8 cellular contexts compared by ENCODE assay signal in genomic region chr14:53217283-53217994, GRCh38.
DNase-seq lines count a peak whose midpoint lies in the region; ATAC-seq and TF ChIP-seq lines count a peak whose summit lies in the region.

No MANE protein-coding gene starts in this region.

- H3K27ac ChIP-seq in GM23338 (ENCODE audit: low read depth) (no peak overlapping the region), Karpas-422 (ENCODE audit: low read length) (no peak overlapping the region), SJCRH30 (peak overlapping the region; percentile 69), cardiac muscle cell (no peak overlapping the region), urinary bladder (ENCODE audit: low read depth) (no peak overlapping the region)

- no peaks in the 10 kb centered on the region for H4K20me1 ChIP-seq in GM23338 (replicated peaks; ENCODE audit: insufficient read depth)
- H4K20me1 ChIP-seq in Karpas-422 (ENCODE audit: insufficient read depth, low read depth, low read length), result no peaks in the 10 kb centered on the region

- H3K79me2 ChIP-seq in GM23338 (replicated peaks; ENCODE audit: insufficient read depth) (no peaks in the 10 kb centered on the region), Karpas-422 (ENCODE audit: low read length) (no peaks in the 10 kb centered on the region)

- H3K27me3 ChIP-seq in GM23338 (ENCODE audit: insufficient read depth), result no peaks in the 10 kb centered on the region
- H3K27me3 ChIP-seq in Karpas-422 (ENCODE audit: low read length), result no peaks in the 10 kb centered on the region
- H3K27me3 ChIP-seq in SJCRH30, result no peaks in the 10 kb centered on the region
- no peaks in the 10 kb centered on the region for H3K27me3 ChIP-seq in cardiac muscle cell

- 1% methylated on average over 39 of the region's 39 CpGs for WGBS in urinary bladder

- peak overlapping the region; percentile 73 for H3K4me2 ChIP-seq in GM23338
- H3K4me2 ChIP-seq in Karpas-422 (ENCODE audit: low read depth, low read length, poor library complexity, severe bottlenecking), result peak overlapping the region; percentile 76

- H3K27me3 Mint-ChIP-seq in GM23338 (ENCODE audit: insufficient read depth, low read depth, poor library complexity), result peaks cover 5% of the 10 kb centered on the region
- no peaks in the 10 kb centered on the region for H3K27me3 Mint-ChIP-seq in progenitor cell of endocrine pancreas

- H3K9me2 ChIP-seq in GM23338 (ENCODE audit: insufficient read depth), result no peaks in the 10 kb centered on the region
- no peaks in the 10 kb centered on the region for H3K9me2 ChIP-seq in Karpas-422 (replicated peaks; ENCODE audit: insufficient read depth, low read length)

- H3K4me3 ChIP-seq in GM23338 (peak overlapping the region; percentile 62), Karpas-422 (ENCODE audit: low read length) (peak overlapping the region; percentile 72), SJCRH30 (peak overlapping the region; percentile 67), cardiac muscle cell (peak overlapping the region; percentile 22), urinary bladder (ENCODE audit: low read depth, low read length) (peak overlapping the region; percentile 45)

- H3K27ac Mint-ChIP-seq in GM23338 (no peak overlapping the region), progenitor cell of endocrine pancreas (peak overlapping the region; percentile 87)

- H3F3A ChIP-seq in GM23338 (replicated peaks; ENCODE audit: low read depth), result no peaks in the 10 kb centered on the region

- peak; percentile 99 for ATAC-seq in GM23338

- TF ChIP-seq CTCF in GM23338 (conservative IDR thresholded peaks at IDR 0.05; ENCODE audit: low read depth in 2 of 2) (peak; percentile 28 to 33; a peak in 2 of 4 replicates), cardiac muscle cell (IDR thresholded peaks at IDR 0.05; ENCODE audit: low read depth, low read length) (peak; percentile 46), progenitor cell of endocrine pancreas (IDR thresholded peaks at IDR 0.05; ENCODE audit: unreplicated experiment) (peak; percentile 69)

- H3K4me1 ChIP-seq in GM23338 (ENCODE audit: insufficient read depth) (peaks cover 4% of the 10 kb centered on the region; the same call in 1 of the 2 replicates), Karpas-422 (ENCODE audit: low read length) (peaks cover 8% of the 10 kb centered on the region), SJCRH30 (no peaks in the 10 kb centered on the region; the same call in 1 of the 2 replicates), cardiac muscle cell (ENCODE audit: low read depth) (peaks cover 3% of the 10 kb centered on the region), urinary bladder (ENCODE audit: insufficient read depth) (no peaks in the 10 kb centered on the region)

- peaks cover 9% of the 10 kb centered on the region; the same call in 2 of the 3 replicates for H3K9me3 Mint-ChIP-seq in GM23338
- no peaks in the 10 kb centered on the region for H3K9me3 Mint-ChIP-seq in progenitor cell of endocrine pancreas (ENCODE audit: low read depth)

- H3K36me3 ChIP-seq in GM23338 (ENCODE audit: insufficient read depth) (no peaks in the 10 kb centered on the region), Karpas-422 (ENCODE audit: insufficient read depth, low read length) (no peaks in the 10 kb centered on the region), SJCRH30 (no peaks in the 10 kb centered on the region), cardiac muscle cell (no peaks in the 10 kb centered on the region), urinary bladder (ENCODE audit: insufficient read depth) (no peaks in the 10 kb centered on the region)

- DNase-seq in GM04504 (ENCODE audit: low read depth), result peak; percentile 6
- DNase-seq in GM23338 (ENCODE audit: low spot score), result peak; percentile 95
- peak; percentile 92 for DNase-seq in Karpas-422
- DNase-seq in SJCRH30, result peak; percentile 94
- peak; percentile 80 for DNase-seq in activated naive CD4-positive, alpha-beta T cell treated with Interleukin-2 at 50 U/mL for 16 hours
- DNase-seq in cardiac muscle cell (ENCODE audit: low read depth in 1 of 2, low spot score in 1 of 2), result peak; percentile 74 to 85
- peak; percentile 71 for DNase-seq in progenitor cell of endocrine pancreas (ENCODE audit: low spot score, unreplicated experiment)

- H3K9me3 ChIP-seq in Karpas-422 (ENCODE audit: low read length), result no peaks in the 10 kb centered on the region
- H3K9me3 ChIP-seq in SJCRH30 (replicated peaks), result no peaks in the 10 kb centered on the region
- no peaks in the 10 kb centered on the region for H3K9me3 ChIP-seq in cardiac muscle cell (ENCODE audit: low read depth)

- peak overlapping the region; percentile 97 for H2AFZ ChIP-seq in GM23338
- H2AFZ ChIP-seq in Karpas-422 (ENCODE audit: low read length), result peak overlapping the region; percentile 73

- H3K36me3 Mint-ChIP-seq in GM23338 (ENCODE audit: low read depth), result no peaks in the 10 kb centered on the region
- H3K36me3 Mint-ChIP-seq in progenitor cell of endocrine pancreas (ENCODE audit: insufficient read depth), result no peaks in the 10 kb centered on the region

- H3K4me3 Mint-ChIP-seq in GM23338 (peak overlapping the region; percentile 80), progenitor cell of endocrine pancreas (ENCODE audit: low read depth) (peak overlapping the region; percentile 78)

- H3K9ac ChIP-seq in Karpas-422 (ENCODE audit: low read length), result peak overlapping the region; percentile 67

- H3K4me1 Mint-ChIP-seq in GM23338 (peaks cover 5% of the 10 kb centered on the region), progenitor cell of endocrine pancreas (ENCODE audit: low read depth) (peaks cover 2% of the 10 kb centered on the region)

TF ChIP-seq in GM23338, 12 proteins besides CTCF, POLR2A, EP300 and RAD21 (continues in another document):
- TF ChIP-seq POLR2AphosphoS5 (IDR thresholded peaks at IDR 0.05; ENCODE audit: low read depth) (peak; percentile 63), STAT1 (IDR thresholded peaks at IDR 0.05; ENCODE audit: unreplicated experiment) (no peak), ETS1 (IDR thresholded peaks at IDR 0.05) (no peak), CREB1 (CRISPR knock-in tag; IDR thresholded peaks at IDR 0.05; ENCODE audit: low read depth) (0 out of 2 replicates have a peak, but pooled peaks have one; percentile 20), ZNF331 (CRISPR knock-in tag; IDR thresholded peaks at IDR 0.05; ENCODE audit: low read depth) (no peak), JUNB (IDR thresholded peaks at IDR 0.05; ENCODE audit: unreplicated experiment) (no peak), EZH2 (IDR thresholded peaks at IDR 0.05; ENCODE audit: low read depth, unreplicated experiment) (no peak)

Comparison
In these comparisons a context has a peak if more than half of its experiments do, and no peak if none do; other contexts are left out.
1. DNase-seq: peak in every context shown above with its lines; median percentile 95 in GM23338; 94 in SJCRH30; 92 in Karpas-422; 80 in activated naive CD4-positive, alpha-beta T cell treated with Interleukin-2 at 50 U/mL for 16 hours; 80 in cardiac muscle cell; 71 in progenitor cell of endocrine pancreas; 6 in GM04504.
2. H3K4me3 ChIP-seq: peak in every context shown above with its lines; median percentile 72 in Karpas-422; 67 in SJCRH30; 62 in GM23338; 45 in urinary bladder; 22 in cardiac muscle cell.